Comparison of ENCODE assay signal across 13 cellular contexts in the genomic region with DNA sequence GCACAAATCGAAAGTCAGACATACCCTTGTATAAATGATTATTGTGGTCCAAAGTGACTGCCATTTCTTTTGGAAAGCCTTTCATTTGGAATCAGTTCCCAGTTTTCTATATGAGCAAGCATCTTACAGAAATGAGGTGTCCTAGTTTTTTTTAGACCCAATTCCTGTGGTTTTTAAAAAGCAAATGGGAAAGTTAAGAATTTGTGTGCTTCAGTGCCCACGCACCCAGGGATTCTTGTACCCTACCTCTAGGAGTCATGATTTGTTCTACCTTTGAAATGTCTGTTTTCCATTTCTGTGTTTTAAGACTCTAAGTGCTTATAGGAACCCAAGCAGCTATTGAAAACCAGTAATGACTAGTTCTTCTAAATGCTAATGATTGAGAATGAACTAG.
"Had no signal": no experiment of that assay in that cellular context is flagged by ENCODE, and none has a peak within 500 bp of the region (broad histone marks: within the 10 kb centered on the region; RNA-seq: fewer than 3 reads in every experiment).

No MANE protein-coding gene starts in this region.

- H3K4me3 ChIP-seq: cardiac muscle cell, mucosa of descending colon had no signal

- H3K9me3 Mint-ChIP-seq: activated CD4-positive, alpha-beta memory T cell treated with anti-CD3 and anti-CD28 coated beads, Interleukin-2, amount 10 ng/mL, durations not matched to agents 7 days and 5 days; activated naive CD8-positive, alpha-beta T cell treated with anti-CD3 and anti-CD28 coated beads, Interleukin-2, amount 10 ng/mL, durations not matched to agents 7 days and 5 days had no signal

- H3K4me3 Mint-ChIP-seq: activated CD4-positive, alpha-beta memory T cell treated with anti-CD3 and anti-CD28 coated beads, Interleukin-2, amount 10 ng/mL, durations not matched to agents 7 days and 5 days had no signal

- H3K27ac ChIP-seq: foreskin keratinocyte had no signal

- H3K27me3 ChIP-seq: cardiac muscle cell, foreskin keratinocyte had no signal

- H3K9me3 ChIP-seq: mucosa of descending colon had no signal

- ATAC-seq: foreskin keratinocyte; mucosa of descending colon; naive thymus-derived CD8-positive, alpha-beta T cell had no signal

- H3K36me3 ChIP-seq: cardiac muscle cell had no signal

- DNase-seq: activated CD4-positive, alpha-beta memory T cell treated with anti-CD3 and anti-CD28 coated beads, Interleukin-2, amount 10 ng/mL, durations not matched to agents 7 days and 5 days; activated CD4-positive, alpha-beta T cell treated with anti-CD3 and anti-CD28 coated beads for 1 hour; activated effector memory CD4-positive, alpha-beta T cell treated with Interleukin-2 at 50 U/mL for 16 hours; activated naive CD8-positive, alpha-beta T cell treated with anti-CD3 and anti-CD28 coated beads, Interleukin-2, amount 10 ng/mL, durations not matched to agents 7 days and 5 days; aorta; mucosa of descending colon; naive thymus-derived CD8-positive, alpha-beta T cell; stimulated activated CD4-positive, alpha-beta T cell treated with anti-CD3 and anti-CD28 coated beads, Interleukin-15, amount 100 ng/mL, for 24 hours; stimulated activated CD4-positive, alpha-beta T cell treated with anti-CD3 and anti-CD28 coated beads, Interleukin-4, amount 100 ng/mL, for 24 hours; substantia nigra; T1000 had no signal

- H3K27ac Mint-ChIP-seq: activated CD4-positive, alpha-beta memory T cell treated with anti-CD3 and anti-CD28 coated beads, Interleukin-2, amount 10 ng/mL, durations not matched to agents 7 days and 5 days; activated naive CD8-positive, alpha-beta T cell treated with anti-CD3 and anti-CD28 coated beads, Interleukin-2, amount 10 ng/mL, durations not matched to agents 7 days and 5 days had no signal

- H3K27me3 Mint-ChIP-seq: activated CD4-positive, alpha-beta memory T cell treated with anti-CD3 and anti-CD28 coated beads, Interleukin-2, amount 10 ng/mL, durations not matched to agents 7 days and 5 days; activated naive CD8-positive, alpha-beta T cell treated with anti-CD3 and anti-CD28 coated beads, Interleukin-2, amount 10 ng/mL, durations not matched to agents 7 days and 5 days; naive thymus-derived CD8-positive, alpha-beta T cell had no signal
